ENCODE assay signal across 22 cellular contexts in genomic region chr14:37241206-37241605, GRCh38. TPM values are rescaled to one million over a fixed set of nuclear protein-coding genes. Genes with fewer than 3 reads are reported as not detected.
"Had no signal": no experiment of that assay in that cellular context is flagged by ENCODE, and none has a peak within 500 bp of the region (broad histone marks: within the 10 kb centered on the region; RNA-seq: fewer than 3 reads in every experiment).

No MANE protein-coding gene starts in this region.

- DNase-seq: activated CD4-positive, alpha-beta memory T cell treated with anti-CD3 and anti-CD28 coated beads for 36 hours; activated CD4-positive, alpha-beta T cell treated with anti-CD3 and anti-CD28 coated beads, Interleukin-2, amount 10 ng/mL, durations not matched to agents 7 days and 5 days; activated CD4-positive, CD25-positive, alpha-beta regulatory T cell; activated CD8-positive, alpha-beta memory T cell treated with anti-CD3 and anti-CD28 coated beads for 24 hours; activated gamma-delta T cell; activated naive CD4-positive, alpha-beta T cell treated with anti-CD3 and anti-CD28 coated beads for 36 hours; activated T-cell treated with anti-CD3 and anti-CD28 coated beads, Interleukin-2, amount 50 U/mL, for 4 hours; amygdala; cerebellar nuclear complex; NCI-H1105 treated with DMSO at 0.1 percent for 48 hours; NCI-H1436 treated with DMSO at 0.1 percent for 48 hours; NCI-H187; NCI-H2081; NCI-H510A treated with DMSO at 0.1 percent for 48 hours; SIG-M5; T-helper 17 cell; T1000 had no signal

- FAIRE-seq: astrocyte, TTC549 had no signal

- H3K27me3 Mint-ChIP-seq: activated CD4-positive, alpha-beta memory T cell treated with anti-CD3 and anti-CD28 coated beads for 36 hours; activated CD4-positive, alpha-beta T cell treated with anti-CD3 and anti-CD28 coated beads, Interleukin-2, amount 10 ng/mL, durations not matched to agents 7 days and 5 days; activated T-helper 17 cell treated with anti-CD3 and anti-CD28 coated beads, Interleukin-2, amount 50 U/mL, for 72 hours; brain; T-helper 17 cell had no signal

- ATAC-seq: activated T-cell treated with anti-CD3 and anti-CD28 coated beads, Interleukin-2, amount 50 U/mL, for 4 hours; activated T-helper 17 cell treated with anti-CD3 and anti-CD28 coated beads, Interleukin-2, amount 50 U/mL, for 72 hours; T-helper 17 cell had no signal

- H3K36me3 Mint-ChIP-seq: activated CD4-positive, alpha-beta memory T cell treated with anti-CD3 and anti-CD28 coated beads for 36 hours; activated naive CD8-positive, alpha-beta T cell had no signal

- H3K9me3 Mint-ChIP-seq: activated CD4-positive, alpha-beta memory T cell treated with anti-CD3 and anti-CD28 coated beads for 36 hours; activated CD4-positive, alpha-beta T cell treated with anti-CD3 and anti-CD28 coated beads, Interleukin-2, amount 10 ng/mL, durations not matched to agents 7 days and 5 days; activated naive CD4-positive, alpha-beta T cell treated with anti-CD3 and anti-CD28 coated beads for 36 hours; activated T-cell treated with anti-CD3 and anti-CD28 coated beads, Interleukin-2, amount 50 U/mL, for 4 hours; activated T-helper 17 cell treated with anti-CD3 and anti-CD28 coated beads, Interleukin-2, amount 50 U/mL, for 72 hours; brain had no signal

- H3K4me1 Mint-ChIP-seq: activated CD4-positive, alpha-beta T cell treated with anti-CD3 and anti-CD28 coated beads, Interleukin-2, amount 10 ng/mL, durations not matched to agents 7 days and 5 days; activated T-helper 17 cell treated with anti-CD3 and anti-CD28 coated beads, Interleukin-2, amount 50 U/mL, for 72 hours; brain; T-helper 17 cell had no signal

- H3K4me3 Mint-ChIP-seq: activated CD4-positive, alpha-beta memory T cell treated with anti-CD3 and anti-CD28 coated beads for 36 hours; activated CD4-positive, alpha-beta T cell treated with anti-CD3 and anti-CD28 coated beads, Interleukin-2, amount 10 ng/mL, durations not matched to agents 7 days and 5 days; activated naive CD4-positive, alpha-beta T cell treated with anti-CD3 and anti-CD28 coated beads for 36 hours; activated naive CD8-positive, alpha-beta T cell; activated T-cell treated with anti-CD3 and anti-CD28 coated beads, Interleukin-2, amount 50 U/mL, for 4 hours; activated T-helper 17 cell treated with anti-CD3 and anti-CD28 coated beads, Interleukin-2, amount 50 U/mL, for 72 hours; brain; T-helper 17 cell had no signal

- H3K27ac Mint-ChIP-seq: activated CD4-positive, alpha-beta memory T cell treated with anti-CD3 and anti-CD28 coated beads for 36 hours; activated CD4-positive, alpha-beta T cell treated with anti-CD3 and anti-CD28 coated beads, Interleukin-2, amount 10 ng/mL, durations not matched to agents 7 days and 5 days; activated naive CD4-positive, alpha-beta T cell treated with anti-CD3 and anti-CD28 coated beads for 36 hours; activated naive CD8-positive, alpha-beta T cell; activated T-helper 17 cell treated with anti-CD3 and anti-CD28 coated beads, Interleukin-2, amount 50 U/mL, for 72 hours; brain; T-helper 17 cell had no signal

RNA-seq across cellular contexts. Expression of gene MIPOL1, which starts 43.5 kb away (rescaled TPM):
- total RNA-seq: activated CD4-positive, alpha-beta T cell treated with anti-CD3 and anti-CD28 coated beads, Interleukin-2, amount 10 ng/mL, durations not matched to agents 7 days and 5 days had no signal
